In the genomic region with DNA sequence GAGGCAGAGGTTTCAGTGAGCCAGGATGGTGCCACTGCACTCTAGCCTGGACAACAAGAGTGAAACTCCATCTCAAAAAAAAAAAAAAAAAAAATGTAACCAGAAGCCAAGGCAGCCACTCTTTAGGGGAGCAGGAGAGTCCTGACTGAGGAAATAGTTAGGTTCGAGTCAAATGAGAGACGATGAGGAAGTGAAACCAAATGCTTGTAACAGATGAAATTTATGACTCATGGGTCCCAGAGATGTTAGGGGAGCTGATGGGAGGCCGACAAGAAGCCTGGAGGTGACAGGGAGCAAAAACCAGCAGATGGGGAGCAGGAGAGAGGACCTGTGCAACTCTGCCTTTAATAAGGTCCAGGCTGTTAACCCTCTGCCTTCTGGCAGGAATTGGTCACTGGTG, we compare ENCODE assay signal across 13 cellular contexts.
DNase-seq lines count a peak whose midpoint lies in the region; ATAC-seq, FAIRE-seq and TF ChIP-seq lines count a peak whose summit lies in the region.
"Had no signal": no experiment of that assay in that cellular context is flagged by ENCODE, and none has a peak within 500 bp of the region (broad histone marks: within the 10 kb centered on the region; RNA-seq: fewer than 3 reads in every experiment).

No MANE protein-coding gene starts in this region.

- TF ChIP-seq CTCF in OCI-LY7 (conservative IDR thresholded peaks at IDR 0.05; ENCODE audit: low read length), result no peak

- H3K4me3 ChIP-seq in OCI-LY7 (ENCODE audit: low read depth, low read length, poor library complexity, severe bottlenecking), result no peak overlapping the region
- H3K4me3 ChIP-seq: K562, tibial nerve had no signal

- H3K9me2 ChIP-seq in OCI-LY7 (ENCODE audit: insufficient read depth, low read length), result no peaks in the 10 kb centered on the region

- no peaks in the 10 kb centered on the region for H4K20me1 ChIP-seq in OCI-LY7 (ENCODE audit: insufficient read depth, low read length)

- no peak overlapping the region for H3K27ac ChIP-seq in OCI-LY7 (ENCODE audit: low read depth, low read length, poor library complexity, severe bottlenecking)
- H3K27ac ChIP-seq: tibial nerve had no signal

- POLR2A ChIA-PET in OCI-LY7 (lab: Charles Lee), result interaction anchor here (0.7 kb wide), 2 partner anchors 46 to 957 kb away, joined by 4 to 9 read pairs; no protein-coding TSS in a partner anchor

- CTCF ChIA-PET in OCI-LY7 (lab: Charles Lee; ENCODE audit: unreplicated experiment), result interaction anchor here (0.6 kb wide), 1 partner anchor 714 kb away, joined by 3 read pairs; no protein-coding TSS in a partner anchor

- peaks cover 8% of the 10 kb centered on the region for H3K4me1 ChIP-seq in OCI-LY7 (ENCODE audit: insufficient read depth, low read length, poor library complexity, severe bottlenecking)
- H3K4me1 ChIP-seq: tibial nerve had no signal

- H3K79me2 ChIP-seq in OCI-LY7 (ENCODE audit: insufficient read depth, low read depth, low read length), result no peaks in the 10 kb centered on the region

- intact Hi-C loops in OCI-LY7 (cut with micrococcal nuclease; ENCODE audit: unreplicated experiment), result no loop called here

- H3K4me2 ChIP-seq in OCI-LY7 (ENCODE audit: low read length), result peak overlapping the region; percentile 29; the same call in 1 of the 2 replicates

- H3K36me3 ChIP-seq in OCI-LY7 (ENCODE audit: insufficient read depth, low read length), result no peaks in the 10 kb centered on the region
- H3K36me3 ChIP-seq: tibial nerve had no signal

- peak; percentile 92 for ATAC-seq in GM18502 (IDR thresholded peaks at IDR 0.05; ENCODE audit: poor library complexity, unreplicated experiment)
- peak; percentile 91 for ATAC-seq in GM21576 (IDR thresholded peaks at IDR 0.05; ENCODE audit: unreplicated experiment)
- ATAC-seq in HG03196 (IDR thresholded peaks at IDR 0.05; ENCODE audit: unreplicated experiment), result peak; percentile 65
- ATAC-seq: K562, left cardiac atrium had no signal

- peak overlapping the region; percentile 46; the same call in 1 of the 2 replicates for H2AFZ ChIP-seq in OCI-LY7 (ENCODE audit: low read length)

- BruUV-seq in OCI-LY7 (replicated peaks; lab: Mats Ljungman, UMichigan), result no TSS peak

- DNase-seq in OCI-LY7 (ENCODE audit: low spot score) (peak; percentile 61), occipital lobe (lab: John Stamatoyannopoulos, UW) (no peak), frontal cortex (ENCODE audit: low spot score in 2 of 2) (no peak), dedifferentiated amniotic fluid mesenchymal stem cell (ENCODE audit: extremely low spot score) (no peak)
- DNase-seq in stimulated activated naive CD4-positive, alpha-beta T cell (lab: John Stamatoyannopoulos, UW), result no peak
- DNase-seq: aorta, DMS79 treated with DMSO at 0.1 percent for 48 hours, left cardiac atrium had no signal

- no peak for FAIRE-seq in frontal cortex (lab: Jason Lieb, UNC)
- FAIRE-seq: K562 had no signal

- no peaks in the 10 kb centered on the region for H3K9me3 ChIP-seq in OCI-LY7 (ENCODE audit: low read length)
